24 cellular contexts compared by ENCODE assay signal in the genomic region with DNA sequence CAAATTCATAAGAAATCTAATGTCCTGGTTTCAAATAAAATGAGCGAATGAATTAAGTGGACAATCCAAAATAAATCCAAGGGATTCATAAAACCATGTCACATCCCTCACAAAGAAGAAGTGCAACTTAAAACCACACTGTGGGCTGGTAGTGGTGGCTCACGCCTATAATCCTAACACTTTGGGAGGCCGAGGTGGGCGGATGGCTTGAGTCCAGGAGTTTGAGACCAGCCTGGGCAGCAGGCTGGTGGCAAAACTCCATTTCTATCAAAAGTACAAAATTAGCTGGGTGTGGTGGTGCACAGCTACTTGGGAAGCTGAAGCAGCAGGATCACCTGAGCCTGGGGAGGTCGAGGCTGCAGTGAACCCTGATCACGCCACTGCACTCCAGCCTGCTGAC.
"Had no signal": no experiment of that assay in that cellular context is flagged by ENCODE, and none has a peak within 500 bp of the region (broad histone marks: within the 10 kb centered on the region; RNA-seq: fewer than 3 reads in every experiment).

No MANE protein-coding gene starts in this region.

- DNase-seq: activated CD4-positive, alpha-beta memory T cell treated with anti-CD3 and anti-CD28 coated beads, Interleukin-2, amount 10 ng/mL, durations not matched to agents 7 days and 5 days; activated CD4-positive, alpha-beta T cell treated with anti-CD3 and anti-CD28 coated beads for 1 hour; activated CD4-positive, alpha-beta T cell treated with anti-CD3 and anti-CD28 coated beads for 36 hours; activated CD4-positive, alpha-beta T cell treated with anti-CD3 and anti-CD28 coated beads, Interleukin-2, amount 10 ng/mL, durations not matched to agents 7 days and 5 days; activated CD4-positive, alpha-beta T cell treated with anti-CD3 and anti-CD28 coated beads, Interleukin-2, amount 50 U/mL, for 48 hours; activated CD4-positive, CD25-positive, alpha-beta regulatory T cell; activated CD8-positive, alpha-beta memory T cell treated with anti-CD3 and anti-CD28 coated beads for 24 hours; activated CD8-positive, alpha-beta memory T cell treated with anti-CD3 and anti-CD28 coated beads, Interleukin-2, amount 10 ng/mL, durations not matched to agents 7 days and 5 days; activated CD8-positive, alpha-beta memory T cell treated with anti-CD3 and anti-CD28 coated beads, Interleukin-2, amount 50 U/mL, for 48 hours; activated CD8-positive, alpha-beta T cell treated with anti-CD3 and anti-CD28 coated beads, Interleukin-2, amount 10 ng/mL, durations not matched to agents 7 days and 5 days; activated effector memory CD4-positive, alpha-beta T cell treated with Interleukin-2 at 50 U/mL for 16 hours; activated gamma-delta T cell; activated naive CD4-positive, alpha-beta T cell treated with anti-CD3 and anti-CD28 coated beads, Interleukin-2, amount 10 ng/mL, durations not matched to agents 7 days and 5 days; activated naive CD4-positive, alpha-beta T cell treated with Interleukin-2 at 50 U/mL for 16 hours; activated naive CD8-positive, alpha-beta T cell treated with anti-CD3 and anti-CD28 coated beads, Interleukin-2, amount 10 ng/mL, durations not matched to agents 7 days and 5 days; activated naive CD8-positive, alpha-beta T cell treated with anti-CD3 and anti-CD28 coated beads, Interleukin-2, amount 50 U/mL, for 24 hours; activated T-cell treated with anti-CD3 and anti-CD28 coated beads, Interleukin-2, amount 50 U/mL, for 24 hours; activated T-cell treated with anti-CD3 and anti-CD28 coated beads, Interleukin-2, amount 50 U/mL, for 48 hours; caudate nucleus; cerebellar nuclear complex; T-helper 2 cell; T-helper 9 cell; WERI-Rb-1 had no signal

- FAIRE-seq: bronchial epithelial cell had no signal
